20 cellular contexts compared by ENCODE assay signal in genomic region chr2:85531585-85531984, GRCh38.
"Had no signal": no experiment of that assay in that cellular context is flagged by ENCODE, and none has a peak within 500 bp of the region (broad histone marks: within the 10 kb centered on the region; RNA-seq: fewer than 3 reads in every experiment).

No MANE protein-coding gene starts in this region.

- H3K9me3 Mint-ChIP-seq: activated naive CD4-positive, alpha-beta T cell treated with anti-CD3 and anti-CD28 coated beads, Interleukin-2, amount 50 U/mL, for 72 hours; activated naive CD8-positive, alpha-beta T cell treated with anti-CD3 and anti-CD28 coated beads, Interleukin-2, amount 50 U/mL, for 24 hours; activated T-cell treated with anti-CD3 and anti-CD28 coated beads, Interleukin-2, amount 50 U/mL, for 4 hours had no signal

- H3K36me3 Mint-ChIP-seq: activated CD8-positive, alpha-beta memory T cell treated with anti-CD3 and anti-CD28 coated beads, Interleukin-2, amount 10 ng/mL, durations not matched to agents 7 days and 5 days; activated naive CD4-positive, alpha-beta T cell treated with anti-CD3 and anti-CD28 coated beads, Interleukin-2, amount 50 U/mL, for 72 hours; WTC11 had no signal

- DNase-seq: activated CD4-positive, alpha-beta T cell treated with anti-CD3 and anti-CD28 coated beads for 48 hours; activated CD4-positive, alpha-beta T cell treated with anti-CD3 and anti-CD28 coated beads, Interleukin-2, amount 50 U/mL, for 48 hours; activated CD4-positive, CD25-positive, alpha-beta regulatory T cell treated with anti-CD3 and anti-CD28 coated beads, Interleukin-2, amount 50 U/mL, for 72 hours; activated CD8-positive, alpha-beta memory T cell treated with anti-CD3 and anti-CD28 coated beads, Interleukin-2, amount 10 ng/mL, durations not matched to agents 7 days and 5 days; activated effector memory CD4-positive, alpha-beta T cell treated with anti-CD3 and anti-CD28 coated beads, Interleukin-2, amount 50 U/mL, for 16 hours; activated naive CD4-positive, alpha-beta T cell treated with Interleukin-2 at 50 U/mL for 16 hours; activated naive CD8-positive, alpha-beta T cell treated with anti-CD3 and anti-CD28 coated beads, Interleukin-2, amount 50 U/mL, for 24 hours; activated T-cell treated with anti-CD3 and anti-CD28 coated beads, Interleukin-2, amount 50 U/mL, for 4 hours; cerebellar nuclear complex; Kasumi-1; KBM-7; NCI-H1105; NCI-H1436; NCI-H1694 treated with DMSO at 0.1 percent for 48 hours; NCI-H510A treated with DMSO at 0.1 percent for 48 hours; SHP77 treated with DMSO at 0.1 percent for 48 hours; T-helper 17 cell; T-helper 9 cell had no signal

- H3K27ac Mint-ChIP-seq: activated CD8-positive, alpha-beta memory T cell treated with anti-CD3 and anti-CD28 coated beads, Interleukin-2, amount 10 ng/mL, durations not matched to agents 7 days and 5 days; activated naive CD4-positive, alpha-beta T cell treated with anti-CD3 and anti-CD28 coated beads, Interleukin-2, amount 50 U/mL, for 72 hours; activated naive CD8-positive, alpha-beta T cell treated with anti-CD3 and anti-CD28 coated beads, Interleukin-2, amount 50 U/mL, for 24 hours; T-helper 17 cell; WTC11 had no signal

- ATAC-seq: activated CD8-positive, alpha-beta memory T cell treated with anti-CD3 and anti-CD28 coated beads, Interleukin-2, amount 10 ng/mL, durations not matched to agents 7 days and 5 days; activated naive CD4-positive, alpha-beta T cell treated with anti-CD3 and anti-CD28 coated beads, Interleukin-2, amount 50 U/mL, for 72 hours; activated naive CD8-positive, alpha-beta T cell treated with anti-CD3 and anti-CD28 coated beads, Interleukin-2, amount 50 U/mL, for 24 hours; activated T-cell treated with anti-CD3 and anti-CD28 coated beads, Interleukin-2, amount 50 U/mL, for 4 hours; T-helper 17 cell; WTC11 had no signal

- H3K4me3 Mint-ChIP-seq: activated CD8-positive, alpha-beta memory T cell treated with anti-CD3 and anti-CD28 coated beads, Interleukin-2, amount 10 ng/mL, durations not matched to agents 7 days and 5 days; activated naive CD8-positive, alpha-beta T cell treated with anti-CD3 and anti-CD28 coated beads, Interleukin-2, amount 50 U/mL, for 24 hours; activated T-cell treated with anti-CD3 and anti-CD28 coated beads, Interleukin-2, amount 50 U/mL, for 4 hours; T-helper 17 cell; WTC11 had no signal
